ENCODE assay signal across 11 cellular contexts in genomic region chrX:23861952-23862351, GRCh38. TPM values are rescaled to one million over a fixed set of nuclear protein-coding genes. Genes with fewer than 3 reads are reported as not detected.
DNase-seq lines count a peak whose midpoint lies in the region; ATAC-seq and TF ChIP-seq lines count a peak whose summit lies in the region.
"Not testable (repeated sequence)": the region's sequence is repeated elsewhere in the genome, so short reads cannot be mapped to it uniquely, and the experiment has no call there.
"Had no signal": no experiment of that assay in that cellular context is flagged by ENCODE, and none has a peak within 500 bp of the region (broad histone marks: within the 10 kb centered on the region; RNA-seq: fewer than 3 reads in every experiment).

No MANE protein-coding gene starts in this region.

- POLR2A ChIA-PET in activated CD4-positive, alpha-beta memory T cell treated with anti-CD3 and anti-CD28 coated beads for 36 hours (lab: Charles Lee), result interaction anchor here (0.6 kb wide), 1 partner anchor 171 kb away, joined by 4 read pairs; no protein-coding TSS in a partner anchor

- H3K27me3 Mint-ChIP-seq in activated CD4-positive, alpha-beta memory T cell treated with anti-CD3 and anti-CD28 coated beads for 36 hours; activated T-helper 17 cell treated with anti-CD3 and anti-CD28 coated beads, Interleukin-2, amount 50 U/mL, for 72 hours; activated naive CD8-positive, alpha-beta T cell treated with anti-CD3 and anti-CD28 coated beads for 36 hours; central memory CD8-positive, alpha-beta T cell: not testable (repeated sequence)

- H3K9me3 Mint-ChIP-seq in activated CD4-positive, alpha-beta memory T cell treated with anti-CD3 and anti-CD28 coated beads for 36 hours; activated T-helper 17 cell treated with anti-CD3 and anti-CD28 coated beads, Interleukin-2, amount 50 U/mL, for 72 hours; activated naive CD8-positive, alpha-beta T cell treated with anti-CD3 and anti-CD28 coated beads for 36 hours; central memory CD8-positive, alpha-beta T cell: not testable (repeated sequence)

- DNase-seq in GM12865 (ENCODE audit: low read depth), result peak; percentile 11
- peak; percentile 17 for DNase-seq in activated CD4-positive, alpha-beta memory T cell treated with anti-CD3 and anti-CD28 coated beads for 36 hours
- DNase-seq in activated naive CD8-positive, alpha-beta T cell treated with anti-CD3 and anti-CD28 coated beads for 36 hours; central memory CD8-positive, alpha-beta T cell (ENCODE audit: low spot score in 2 of 2): not testable (repeated sequence)

- not testable (repeated sequence) for H3K4me3 ChIP-seq in GM12865 (ENCODE audit: low read depth, low read length)

- H3K4me1 Mint-ChIP-seq in activated CD4-positive, alpha-beta memory T cell treated with anti-CD3 and anti-CD28 coated beads for 36 hours (ENCODE audit: low read depth); activated T-helper 17 cell treated with anti-CD3 and anti-CD28 coated beads, Interleukin-2, amount 50 U/mL, for 72 hours; activated naive CD8-positive, alpha-beta T cell treated with anti-CD3 and anti-CD28 coated beads for 36 hours; central memory CD8-positive, alpha-beta T cell: not testable (repeated sequence)

- intact Hi-C loops in activated CD4-positive, alpha-beta memory T cell treated with anti-CD3 and anti-CD28 coated beads for 36 hours (cut with micrococcal nuclease), result not testable (repeated sequence)

- not testable (repeated sequence) for H3K4me3 Mint-ChIP-seq in activated CD4-positive, alpha-beta memory T cell treated with anti-CD3 and anti-CD28 coated beads for 36 hours; activated T-helper 17 cell treated with anti-CD3 and anti-CD28 coated beads, Interleukin-2, amount 50 U/mL, for 72 hours; activated naive CD8-positive, alpha-beta T cell treated with anti-CD3 and anti-CD28 coated beads for 36 hours; central memory CD8-positive, alpha-beta T cell

- CTCF ChIA-PET in activated CD4-positive, alpha-beta memory T cell treated with anti-CD3 and anti-CD28 coated beads for 36 hours (lab: Charles Lee), result not testable (repeated sequence)

- TF ChIP-seq CTCF in GM12865 (IDR thresholded peaks at IDR 0.05; ENCODE audit: insufficient read depth, low read depth, low read length, missing control alignments), result not testable (repeated sequence)

- H3K27ac Mint-ChIP-seq in activated CD4-positive, alpha-beta memory T cell treated with anti-CD3 and anti-CD28 coated beads for 36 hours; activated T-helper 17 cell treated with anti-CD3 and anti-CD28 coated beads, Interleukin-2, amount 50 U/mL, for 72 hours: not testable (repeated sequence)
- peak overlapping the region; percentile 25 for H3K27ac Mint-ChIP-seq in activated naive CD8-positive, alpha-beta T cell treated with anti-CD3 and anti-CD28 coated beads for 36 hours
- peak overlapping the region; percentile 80 for H3K27ac Mint-ChIP-seq in central memory CD8-positive, alpha-beta T cell (ENCODE audit: low read depth)

- peak; percentile 25 for ATAC-seq in GM19035 (IDR thresholded peaks at IDR 0.05; ENCODE audit: unreplicated experiment)
- peak; percentile 43 for ATAC-seq in activated T-helper 17 cell treated with anti-CD3 and anti-CD28 coated beads, Interleukin-2, amount 50 U/mL, for 72 hours (replicated peaks)
- not testable (repeated sequence) for ATAC-seq in central memory CD8-positive, alpha-beta T cell (replicated peaks; ENCODE audit: extremely low read depth, poor library complexity, severe bottlenecking)

- not testable (repeated sequence) for H3K36me3 Mint-ChIP-seq in activated CD4-positive, alpha-beta memory T cell treated with anti-CD3 and anti-CD28 coated beads for 36 hours; activated T-helper 17 cell treated with anti-CD3 and anti-CD28 coated beads, Interleukin-2, amount 50 U/mL, for 72 hours (ENCODE audit: low read depth); central memory CD8-positive, alpha-beta T cell (ENCODE audit: insufficient read depth)
- H3K36me3 Mint-ChIP-seq in activated naive CD8-positive, alpha-beta T cell treated with anti-CD3 and anti-CD28 coated beads for 36 hours, result peaks cover 17% of the 10 kb centered on the region

RNA-seq across cellular contexts. Expression of gene APOO, which starts 45.8 kb away (rescaled TPM):
- total RNA-seq in activated CD4-positive, alpha-beta memory T cell treated with anti-CD3 and anti-CD28 coated beads for 36 hours, result 10 to 100 TPM; 32.8 to 35.0 TPM
- 10 to 100 TPM; 15.3 to 25.4 TPM for total RNA-seq in activated T-helper 17 cell treated with anti-CD3 and anti-CD28 coated beads, Interleukin-2, amount 50 U/mL, for 72 hours
- 10 to 100 TPM; 31.7 to 38.5 TPM for total RNA-seq in activated naive CD8-positive, alpha-beta T cell treated with anti-CD3 and anti-CD28 coated beads for 36 hours

RNA-seq across cellular contexts. Expression of gene CXorf58, which starts 45.9 kb away (rescaled TPM):
- under 1 TPM in 1 of 2 experiments, not detected in 1; 0.17 TPM for total RNA-seq in activated CD4-positive, alpha-beta memory T cell treated with anti-CD3 and anti-CD28 coated beads for 36 hours
- total RNA-seq in activated T-helper 17 cell treated with anti-CD3 and anti-CD28 coated beads, Interleukin-2, amount 50 U/mL, for 72 hours, result under 1 TPM in 1 of 2 donors, not detected in 1; 0.58 TPM
- under 1 TPM in 1 of 2 experiments, not detected in 1; 0.24 TPM for total RNA-seq in activated naive CD8-positive, alpha-beta T cell treated with anti-CD3 and anti-CD28 coated beads for 36 hours
- total RNA-seq: A172; A673; Caco-2; CD8-positive, alpha-beta T cell; HFFc6 had no signal
